ENCODE assay signal across 9 cellular contexts in the genomic region with DNA sequence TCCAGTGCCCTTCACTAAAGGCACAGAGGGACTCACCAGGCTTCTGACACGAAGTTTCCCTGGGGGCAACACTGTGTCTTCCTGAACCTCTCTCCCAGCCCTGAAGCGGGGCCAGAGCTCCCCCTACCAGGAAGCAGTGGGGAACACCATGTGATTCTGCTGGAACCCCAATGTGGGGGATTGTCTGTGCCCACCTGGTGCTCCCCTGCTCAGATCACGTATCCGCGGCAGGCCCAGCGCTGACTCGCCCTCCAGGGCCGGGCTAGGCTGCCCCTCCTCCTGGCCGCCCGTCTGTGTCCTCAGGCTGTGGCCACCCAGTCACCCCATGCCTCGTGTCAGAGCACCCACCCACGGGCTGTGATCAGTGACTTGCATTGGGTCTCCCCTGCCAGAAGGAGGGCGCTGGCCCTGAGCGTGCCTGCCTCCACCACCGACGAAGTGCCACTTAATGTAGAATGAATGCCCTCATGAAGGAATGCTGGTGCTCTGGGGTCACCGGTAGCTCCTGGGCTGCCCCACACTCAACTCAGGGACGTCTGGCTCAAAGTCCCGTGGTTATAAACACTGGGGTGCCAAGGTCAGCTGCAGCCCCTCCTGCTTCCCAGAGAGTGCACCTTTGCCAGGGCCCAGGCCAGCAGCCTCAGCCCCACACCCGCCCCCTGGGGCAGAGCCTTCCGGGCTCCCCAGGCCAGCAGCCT. TPM values are rescaled to one million over a fixed set of nuclear protein-coding genes. Genes with fewer than 3 reads are reported as not detected.
DNase-seq lines count a peak whose midpoint lies in the region; ATAC-seq and TF ChIP-seq lines count a peak whose summit lies in the region.
"Had no signal": no experiment of that assay in that cellular context is flagged by ENCODE, and none has a peak within 500 bp of the region (broad histone marks: within the 10 kb centered on the region; RNA-seq: fewer than 3 reads in every experiment).

No MANE protein-coding gene starts in this region.

- intact Hi-C loops in activated CD4-positive, alpha-beta T cell treated with anti-CD3 and anti-CD28 coated beads, Interleukin-2, amount 10 ng/mL, durations not matched to agents 24 days and 14 days (cut with micrococcal nuclease): no loop called here
- intact Hi-C loops in aorta (cut with DNase I): no loop called here
- intact Hi-C loops in lower leg skin (cut with DNase I; ENCODE audit: low total_unique reads): no loop called here

- TF ChIP-seq CTCF in AG09309 (IDR thresholded peaks at IDR 0.05; ENCODE audit: control insufficient read depth, insufficient read depth, low read depth, low read length, missing control alignments): peak; percentile 26
- peak; percentile 54 for TF ChIP-seq CTCF in HFFc6 (IDR thresholded peaks at IDR 0.05)
- peak; percentile 33 for TF ChIP-seq CTCF in kidney epithelial cell (IDR thresholded peaks at IDR 0.05; ENCODE audit: insufficient read depth, low read length, poor library complexity, severe bottlenecking)
- no peak for TF ChIP-seq CTCF in lower leg skin (IDR thresholded peaks at IDR 0.05)

- H3K27me3 Mint-ChIP-seq in HFFc6 (ENCODE audit: insufficient read depth): peaks cover 17% of the 10 kb centered on the region
- peaks cover 7% of the 10 kb centered on the region for H3K27me3 Mint-ChIP-seq in activated CD4-positive, alpha-beta T cell treated with anti-CD3 and anti-CD28 coated beads, Interleukin-2, amount 10 ng/mL, durations not matched to agents 24 days and 14 days

- peaks cover 29% of the 10 kb centered on the region for H3K27me3 ChIP-seq in kidney epithelial cell (ENCODE audit: control insufficient read depth, insufficient read depth, low read length)
- no peaks in the 10 kb centered on the region for H3K27me3 ChIP-seq in aorta (ENCODE audit: control insufficient read depth in 1 of 2, insufficient read depth in 2 of 2, low read length in 1 of 2)

- H3K4me3 ChIP-seq in AG09309 (ENCODE audit: control insufficient read depth, low read depth, low read length): no peak overlapping the region
- no peak overlapping the region for H3K4me3 ChIP-seq in kidney epithelial cell (ENCODE audit: low read depth, low read length)
- no peak overlapping the region for H3K4me3 ChIP-seq in aorta (ENCODE audit: low read length in 2 of 2)
- no peak overlapping the region for H3K4me3 ChIP-seq in lower leg skin (ENCODE audit: low read depth, poor library complexity, severe bottlenecking)

- H3K9me3 ChIP-seq in aorta (ENCODE audit: control insufficient read depth, low read length): no peaks in the 10 kb centered on the region

- H3K27ac Mint-ChIP-seq in HFFc6: peak overlapping the region; percentile 95
- H3K27ac Mint-ChIP-seq in activated CD4-positive, alpha-beta T cell treated with anti-CD3 and anti-CD28 coated beads, Interleukin-2, amount 10 ng/mL, durations not matched to agents 24 days and 14 days: no peak overlapping the region
- H3K27ac Mint-ChIP-seq: dendritic cell treated with granulocyte-macrophage colony-stimulating factor and Interleukin-4, amounts not matched to agents 40 ng/mL and 50 ng/mL, for 4 days had no signal

- H3K4me1 Mint-ChIP-seq in HFFc6 (ENCODE audit: low read depth): peaks cover 23% of the 10 kb centered on the region
- H3K4me1 Mint-ChIP-seq in activated CD4-positive, alpha-beta T cell treated with anti-CD3 and anti-CD28 coated beads, Interleukin-2, amount 10 ng/mL, durations not matched to agents 24 days and 14 days: peaks cover 2% of the 10 kb centered on the region

- H3K4me1 ChIP-seq in aorta (ENCODE audit: control insufficient read depth in 1 of 2, insufficient read depth in 2 of 2, low read length in 2 of 2): no peaks in the 10 kb centered on the region

- WGBS in aorta, 2 donors: 69 to 73% methylated on average over 21 of the region's 21 CpGs
- WGBS in lower leg skin, 2 donors: 42 to 61% methylated on average over 15 to 20 of the region's 21 CpGs

- H3K4me3 Mint-ChIP-seq in HFFc6: peak overlapping the region; percentile 79; the same call in 1 of the 2 replicates
- no peak overlapping the region for H3K4me3 Mint-ChIP-seq in activated CD4-positive, alpha-beta T cell treated with anti-CD3 and anti-CD28 coated beads, Interleukin-2, amount 10 ng/mL, durations not matched to agents 24 days and 14 days
- H3K4me3 Mint-ChIP-seq: dendritic cell treated with granulocyte-macrophage colony-stimulating factor and Interleukin-4, amounts not matched to agents 40 ng/mL and 50 ng/mL, for 4 days had no signal

- peaks cover 7% of the 10 kb centered on the region; the same call in 1 of the 2 replicates for H3K9me3 Mint-ChIP-seq in HFFc6
- peaks cover 4% of the 10 kb centered on the region for H3K9me3 Mint-ChIP-seq in activated CD4-positive, alpha-beta T cell treated with anti-CD3 and anti-CD28 coated beads, Interleukin-2, amount 10 ng/mL, durations not matched to agents 24 days and 14 days
- H3K9me3 Mint-ChIP-seq: dendritic cell treated with granulocyte-macrophage colony-stimulating factor and Interleukin-4, amounts not matched to agents 40 ng/mL and 50 ng/mL, for 4 days had no signal

- H3K36me3 Mint-ChIP-seq in HFFc6 (ENCODE audit: low read depth): 0 out of 2 replicates have a peak, but pooled peaks cover 5% of the 10 kb centered on the region
- no peaks in the 10 kb centered on the region for H3K36me3 Mint-ChIP-seq in activated CD4-positive, alpha-beta T cell treated with anti-CD3 and anti-CD28 coated beads, Interleukin-2, amount 10 ng/mL, durations not matched to agents 24 days and 14 days (ENCODE audit: low read depth)

- H3K36me3 ChIP-seq in kidney epithelial cell (ENCODE audit: control insufficient read depth, insufficient read depth, low read length) (no peaks in the 10 kb centered on the region), aorta (ENCODE audit: control insufficient read depth in 1 of 2, insufficient read depth in 2 of 2, low read length in 1 of 2) (no peaks in the 10 kb centered on the region)

- H3K27ac ChIP-seq in aorta (ENCODE audit: low read depth in 1 of 2, low read length in 2 of 2): no peak overlapping the region

- TF ChIP-seq POLR2A in lower leg skin (IDR thresholded peaks at IDR 0.05): no peak

- no peak for DNase-seq in AG09309 (ENCODE audit: low read depth)
- no peak for DNase-seq in HFFc6
- peak; percentile 72 for DNase-seq in activated CD4-positive, alpha-beta T cell treated with anti-CD3 and anti-CD28 coated beads, Interleukin-2, amount 10 ng/mL, durations not matched to agents 24 days and 14 days
- no peak for DNase-seq in kidney epithelial cell (ENCODE audit: low read depth)
- peak; percentile 45 to 73 for DNase-seq in aorta
- no peak for DNase-seq in lower leg skin (ENCODE audit: low spot score in 2 of 2)

- ATAC-seq in aorta (ENCODE audit: low FRiP score) (no peak), GM18502 (IDR thresholded peaks at IDR 0.05; ENCODE audit: poor library complexity, unreplicated experiment) (no peak), GM21381 (IDR thresholded peaks at IDR 0.05; ENCODE audit: unreplicated experiment) (no peak)

RNA-seq across cellular contexts. Expression of gene SARDH, which starts 22.1 kb away (rescaled TPM):
- total RNA-seq in HFFc6 (2021; fragmentation: NEBNext Ultra II Directional; extraction: Animal tissue kit (Norgen Biotek cat#: 25700)): 1 to 10 TPM in 4 of 6 experiments, under 1 TPM in 2; 0.24 to 5.1 (median 4.1) TPM
- 0.54 and 0.68 TPM in 2 replicates for total RNA-seq in activated CD4-positive, alpha-beta T cell treated with anti-CD3 and anti-CD28 coated beads, Interleukin-2, amount 10 ng/mL, durations not matched to agents 24 days and 14 days
- total RNA-seq in kidney epithelial cell: 0.75 and 1.8 TPM in 2 replicates
- total RNA-seq in aorta: 1 to 10 TPM in 1 of 2 donors, under 1 TPM in 1; 0.84 to 3.0 TPM
- polyA plus RNA-seq in aorta: 1 to 10 TPM in 1 of 2 donors, not detected in 1; 2.0 TPM
- total RNA-seq in lower leg skin: under 1 TPM in 2 of 4 donors, not detected in 2; 0.10 to 0.29 TPM

Comparison
In these comparisons a context has a peak if more than half of its experiments do, and no peak if none do; other contexts are left out.
1. DNase-seq: peak in activated CD4-positive, alpha-beta T cell treated with anti-CD3 and anti-CD28 coated beads, Interleukin-2, amount 10 ng/mL, durations not matched to agents 24 days and 14 days (single experiment) and aorta (2 of 2); none in AG09309 (single experiment), HFFc6 (single experiment), kidney epithelial cell (single experiment) and lower leg skin (0 of 2).
2. CTCF ChIP-seq: peak in AG09309 (single experiment), HFFc6 (single experiment) and kidney epithelial cell (single experiment); none in lower leg skin (0 of 3).